10 cellular contexts compared by ENCODE assay signal in the genomic region with DNA sequence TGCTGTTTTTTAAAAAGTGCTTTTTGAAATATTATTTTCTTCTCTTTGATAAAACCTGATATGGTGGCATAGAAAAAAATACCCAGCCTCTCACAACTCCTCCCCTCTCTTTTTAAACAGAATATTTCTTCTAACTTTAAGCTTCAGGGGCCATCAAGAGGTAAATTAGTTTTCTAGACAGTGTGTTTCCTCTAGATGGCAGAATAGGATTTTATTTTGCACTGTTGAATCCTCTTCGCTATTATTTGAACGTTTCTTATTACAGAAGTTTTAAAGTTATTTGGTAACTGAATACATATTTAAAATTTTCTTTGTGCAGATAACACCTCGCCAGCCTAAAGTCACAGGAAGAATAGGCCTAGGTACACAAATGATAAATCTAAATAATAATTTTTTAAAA. TPM values are rescaled to one million over a fixed set of nuclear protein-coding genes. Genes with fewer than 3 reads are reported as not detected.
DNase-seq lines count a peak whose midpoint lies in the region; ATAC-seq, FAIRE-seq and TF ChIP-seq lines count a peak whose summit lies in the region.
"Had no signal": no experiment of that assay in that cellular context is flagged by ENCODE, and none has a peak within 500 bp of the region (broad histone marks: within the 10 kb centered on the region; RNA-seq: fewer than 3 reads in every experiment).

No MANE protein-coding gene starts in this region.

- no peak overlapping the region for H2AFZ ChIP-seq in fibroblast of lung (ENCODE audit: low read length)

- H3K27me3 ChIP-seq in fibroblast of lung (ENCODE audit: control insufficient read depth, insufficient read depth, low read length) (no peaks in the 10 kb centered on the region), ascending aorta (no peaks in the 10 kb centered on the region)

- H3K4me1 ChIP-seq in fibroblast of lung (ENCODE audit: control insufficient read depth, extremely low read depth, insufficient read depth, low read length): no peaks in the 10 kb centered on the region
- H3K4me1 ChIP-seq in ascending aorta: no peaks in the 10 kb centered on the region

- H3K9me3 ChIP-seq in fibroblast of lung (ENCODE audit: control insufficient read depth, insufficient read depth, low read depth, low read length) (no peaks in the 10 kb centered on the region), ascending aorta (no peaks in the 10 kb centered on the region)

- no peaks in the 10 kb centered on the region for H3K79me2 ChIP-seq in fibroblast of lung (ENCODE audit: control insufficient read depth, insufficient read depth, low read length)

- no peaks in the 10 kb centered on the region for H3K9me3 Mint-ChIP-seq in activated T-helper 17 cell treated with anti-CD3 and anti-CD28 coated beads, Interleukin-2, amount 50 U/mL, for 72 hours
- no peaks in the 10 kb centered on the region for H3K9me3 Mint-ChIP-seq in mesothelial cell of epicardium
- H3K9me3 Mint-ChIP-seq: effector memory CD8-positive, alpha-beta T cell had no signal

- no peaks in the 10 kb centered on the region for H3K27me3 Mint-ChIP-seq in activated T-helper 17 cell treated with anti-CD3 and anti-CD28 coated beads, Interleukin-2, amount 50 U/mL, for 72 hours
- H3K27me3 Mint-ChIP-seq in mesothelial cell of epicardium (ENCODE audit: low read depth): no peaks in the 10 kb centered on the region

- no peak overlapping the region for H3K9ac ChIP-seq in fibroblast of lung (ENCODE audit: insufficient read depth, low read length)

- H3K4me3 ChIP-seq in fibroblast of lung (replicated peaks in 1 of 4; ENCODE audit: control extremely low read depth in 1 of 4, insufficient read depth in 1 of 4, low read depth in 3 of 4, low read length in 4 of 4) (no peak overlapping the region), ascending aorta (no peak overlapping the region)

- H3K27ac ChIP-seq in fibroblast of lung (ENCODE audit: insufficient read depth, low read length): no peak overlapping the region
- no peak overlapping the region for H3K27ac ChIP-seq in ascending aorta

- peaks cover 6% of the 10 kb centered on the region for H3K4me1 Mint-ChIP-seq in activated T-helper 17 cell treated with anti-CD3 and anti-CD28 coated beads, Interleukin-2, amount 50 U/mL, for 72 hours
- H3K4me1 Mint-ChIP-seq in mesothelial cell of epicardium: peaks cover 7% of the 10 kb centered on the region

- TF ChIP-seq CTCF in fibroblast of lung (conservative IDR thresholded peaks at IDR 0.05 in 1 of 2, IDR thresholded peaks at IDR 0.05 in 1 of 2; ENCODE audit: low read depth in 1 of 2, low read length in 2 of 2) (peak; percentile 27 to 52), ascending aorta (IDR thresholded peaks at IDR 0.05) (peak in 1 of 3 experiments; percentile 29), mesothelial cell of epicardium (IDR thresholded peaks at IDR 0.05; ENCODE audit: unreplicated experiment) (no peak)

- no peak overlapping the region for H3K27ac Mint-ChIP-seq in activated T-helper 17 cell treated with anti-CD3 and anti-CD28 coated beads, Interleukin-2, amount 50 U/mL, for 72 hours
- no peak overlapping the region for H3K27ac Mint-ChIP-seq in mesothelial cell of epicardium
- H3K27ac Mint-ChIP-seq: effector memory CD8-positive, alpha-beta T cell had no signal

- intact Hi-C loops in ascending aorta (cut with DNase I): no loop called here

- in situ Hi-C loops in ACHN (cut with HindIII; ENCODE audit: low pct_ligation_motif_present, low pct_unique_long_range_greater_than_20kb, low sequenced_read_pairs): no loop called here

- peak; percentile 37 for DNase-seq in ACHN
- peak; percentile 4 for DNase-seq in H4 (ENCODE audit: low spot score)
- peak; percentile 30 for DNase-seq in RCC 7860 (ENCODE audit: low spot score)
- DNase-seq in fibroblast of lung (ENCODE audit: low read depth in 2 of 2): peak; percentile 32 to 73
- DNase-seq in ascending aorta (ENCODE audit: low spot score in 2 of 2): no peak
- no peak for DNase-seq in mesothelial cell of epicardium (ENCODE audit: low spot score in 2 of 2, unreplicated experiment in 2 of 2)
- DNase-seq: activated CD4-positive, CD25-positive, alpha-beta regulatory T cell treated with anti-CD3 and anti-CD28 coated beads, Interleukin-2, amount 50 U/mL, for 72 hours; effector memory CD8-positive, alpha-beta T cell had no signal

- no peaks in the 10 kb centered on the region for H4K20me1 ChIP-seq in fibroblast of lung (ENCODE audit: control insufficient read depth, extremely low read depth, insufficient read depth, low read length)

- H3K36me3 Mint-ChIP-seq in activated T-helper 17 cell treated with anti-CD3 and anti-CD28 coated beads, Interleukin-2, amount 50 U/mL, for 72 hours (ENCODE audit: low read depth): no peaks in the 10 kb centered on the region
- H3K36me3 Mint-ChIP-seq in mesothelial cell of epicardium: no peaks in the 10 kb centered on the region

- H3K4me3 Mint-ChIP-seq in activated T-helper 17 cell treated with anti-CD3 and anti-CD28 coated beads, Interleukin-2, amount 50 U/mL, for 72 hours: no peak overlapping the region
- H3K4me3 Mint-ChIP-seq in mesothelial cell of epicardium: no peak overlapping the region
- H3K4me3 Mint-ChIP-seq: effector memory CD8-positive, alpha-beta T cell had no signal

- FAIRE-seq in RCC 7860 (lab: Jason Lieb, UNC): peak; percentile 49

- ATAC-seq in HG03196 (IDR thresholded peaks at IDR 0.05; ENCODE audit: unreplicated experiment): no peak
- ATAC-seq in activated T-helper 17 cell treated with anti-CD3 and anti-CD28 coated beads, Interleukin-2, amount 50 U/mL, for 72 hours (replicated peaks): no peak
- ATAC-seq: effector memory CD8-positive, alpha-beta T cell had no signal

- H3K36me3 ChIP-seq in fibroblast of lung (ENCODE audit: control insufficient read depth, insufficient read depth, low read length) (no peaks in the 10 kb centered on the region), ascending aorta (no peaks in the 10 kb centered on the region)

- no peak overlapping the region for H3K4me2 ChIP-seq in fibroblast of lung (ENCODE audit: extremely low read depth, insufficient read depth, low read length)

RNA-seq across cellular contexts. Expression of gene ARL5B, which starts 30.3 kb away (rescaled TPM):
- total RNA-seq in H4 (2014; rRNA removed; shearing (Covaris generic)): 5.4 and 8.7 TPM in 2 replicates
- total RNA-seq in fibroblast of lung: 8.8 and 12.1 TPM in 2 replicates
- 6.6 and 8.7 TPM in 2 replicates for polyA plus RNA-seq in fibroblast of lung
- polyA plus RNA-seq in fibroblast of lung (2012): 3.9 and 5.4 TPM in 2 replicates
- 0.31 and 0.56 TPM in 2 replicates for polyA minus RNA-seq in fibroblast of lung (ENCODE audit: low replicate concordance)
- total RNA-seq in ascending aorta: 8.3 TPM
- 10 to 100 TPM in 1 of 2 donors, 1 to 10 TPM in 1; 8.9 to 24.8 TPM for total RNA-seq in activated T-helper 17 cell treated with anti-CD3 and anti-CD28 coated beads, Interleukin-2, amount 50 U/mL, for 72 hours
- total RNA-seq in mesothelial cell of epicardium: 44.9 to 46.6 TPM (median 45.3 TPM) in 3 replicates

RNA-seq across cellular contexts. Expression of gene NSUN6, which starts 38.1 kb away (rescaled TPM):
- 5.0 and 5.3 TPM in 2 replicates for total RNA-seq in H4 (2014; rRNA removed; shearing (Covaris generic))
- 9.4 and 11.8 TPM in 2 replicates for total RNA-seq in fibroblast of lung
- polyA plus RNA-seq in fibroblast of lung: 4.2 and 5.2 TPM in 2 replicates
- 2.8 and 3.6 TPM in 2 replicates for polyA plus RNA-seq in fibroblast of lung (2012)
- polyA minus RNA-seq in fibroblast of lung (ENCODE audit: low replicate concordance): 1.5 TPM in 1 of 2 replicates, not detected in the other
- total RNA-seq in ascending aorta: 5.4 TPM
- total RNA-seq in activated T-helper 17 cell treated with anti-CD3 and anti-CD28 coated beads, Interleukin-2, amount 50 U/mL, for 72 hours: 10 to 100 TPM; 16.5 to 25.4 TPM
- total RNA-seq in mesothelial cell of epicardium: 21.9 to 25.1 TPM (median 22.2 TPM) in 3 replicates

Comparison
In these comparisons a context has a peak if more than half of its experiments do, and no peak if none do; other contexts are left out.
1. DNase-seq: peak in ACHN (single experiment), H4 (single experiment), RCC 7860 (single experiment) and fibroblast of lung (2 of 2); none in ascending aorta (0 of 2) and mesothelial cell of epicardium (0 of 2).